Comparison of ENCODE assay signal across 14 cellular contexts in genomic region chr5:173582198-173583092, GRCh38. TPM values are rescaled to one million over a fixed set of nuclear protein-coding genes. Genes with fewer than 3 reads are reported as not detected.
DNase-seq lines count a peak whose midpoint lies in the region; ATAC-seq and TF ChIP-seq lines count a peak whose summit lies in the region.
"Had no signal": no experiment of that assay in that cellular context is flagged by ENCODE, and none has a peak within 500 bp of the region (broad histone marks: within the 10 kb centered on the region; RNA-seq: fewer than 3 reads in every experiment).

No MANE protein-coding gene starts in this region.

- peaks cover 12% of the 10 kb centered on the region for H3K36me3 Mint-ChIP-seq in chondrocyte (ENCODE audit: low read depth)
- peaks cover 26 to 42% of the 10 kb centered on the region in 2 donors for H3K36me3 Mint-ChIP-seq in stimulated activated naive B cell treated with anti-CD40 and anti-IgM and Interleukin-4, amounts not matched to agents 10 μg/mL and 1 μg/mL and 100 μg/mL, for 72 hours
- H3K36me3 Mint-ChIP-seq in HFFc6 (ENCODE audit: low read depth), result peaks cover 19% of the 10 kb centered on the region

- H3K9me3 ChIP-seq in right atrium auricular region, result peaks cover 0 to 8% of the 10 kb centered on the region in 2 donors

- no peak for DNase-seq in Right ventricle myocardium inferior (ENCODE audit: missing footprints)
- DNase-seq in right atrium auricular region (ENCODE audit: low spot score), result no peak
- DNase-seq in chondrocyte (ENCODE audit: low spot score), result no peak
- peak; percentile 67 for DNase-seq in left kidney (ENCODE audit: low read depth, low spot score)
- no peak for DNase-seq in stimulated activated naive B cell treated with anti-CD40 and anti-IgM and Interleukin-4, amounts not matched to agents 10 μg/mL and 1 μg/mL and 100 μg/mL, for 72 hours
- no peak for DNase-seq in DMS153 (lab: John Stamatoyannopoulos, UW)
- DNase-seq in HFFc6, result no peak
- DNase-seq in activated T-cell treated with anti-CD3 and anti-CD28 coated beads for 4 hours, result no peak
- DNase-seq: NCI-H187 treated with DMSO at 0.1 percent for 48 hours, NCI-H446 treated with DMSO at 0.1 percent for 48 hours had no signal

- no peaks in the 10 kb centered on the region for H3K27me3 Mint-ChIP-seq in chondrocyte (ENCODE audit: low read depth)
- H3K27me3 Mint-ChIP-seq in stimulated activated naive B cell treated with anti-CD40 and anti-IgM and Interleukin-4, amounts not matched to agents 10 μg/mL and 1 μg/mL and 100 μg/mL, for 72 hours, result peaks cover 28% of the 10 kb centered on the region in 2 donors
- H3K27me3 Mint-ChIP-seq in HFFc6 (ENCODE audit: insufficient read depth), result peaks cover 9% of the 10 kb centered on the region
- H3K27me3 Mint-ChIP-seq: T-helper 17 cell had no signal

- peak; percentile 60 for ATAC-seq in Right ventricle myocardium inferior
- ATAC-seq in stimulated activated naive B cell treated with anti-CD40 and anti-IgM and Interleukin-4, amounts not matched to agents 10 μg/mL and 1 μg/mL and 100 μg/mL, for 72 hours (replicated peaks), result no peak
- ATAC-seq: T-helper 17 cell had no signal

- no peaks in the 10 kb centered on the region for H3K36me3 ChIP-seq in right atrium auricular region
- H3K36me3 ChIP-seq: ascending aorta had no signal

- no peak overlapping the region for H3K4me3 Mint-ChIP-seq in chondrocyte (ENCODE audit: unreplicated experiment)
- no peak overlapping the region for H3K4me3 Mint-ChIP-seq in stimulated activated naive B cell treated with anti-CD40 and anti-IgM and Interleukin-4, amounts not matched to agents 10 μg/mL and 1 μg/mL and 100 μg/mL, for 72 hours
- no peak overlapping the region for H3K4me3 Mint-ChIP-seq in HFFc6
- H3K4me3 Mint-ChIP-seq: CD8-positive, alpha-beta T cell; T-helper 17 cell had no signal

- H3K4me1 Mint-ChIP-seq in chondrocyte (ENCODE audit: low read depth) (peaks cover 42% of the 10 kb centered on the region), HFFc6 (ENCODE audit: low read depth) (peaks cover 18% of the 10 kb centered on the region)
- H3K4me1 Mint-ChIP-seq in stimulated activated naive B cell treated with anti-CD40 and anti-IgM and Interleukin-4, amounts not matched to agents 10 μg/mL and 1 μg/mL and 100 μg/mL, for 72 hours, result no peaks in the 10 kb centered on the region
- H3K4me1 Mint-ChIP-seq: T-helper 17 cell had no signal

- peaks cover 22% of the 10 kb centered on the region for H3K9me3 Mint-ChIP-seq in chondrocyte (ENCODE audit: low read depth)
- H3K9me3 Mint-ChIP-seq in stimulated activated naive B cell treated with anti-CD40 and anti-IgM and Interleukin-4, amounts not matched to agents 10 μg/mL and 1 μg/mL and 100 μg/mL, for 72 hours, result peaks cover 22 to 29% of the 10 kb centered on the region in 2 donors
- peaks cover 32% of the 10 kb centered on the region for H3K9me3 Mint-ChIP-seq in HFFc6

- H3K4me3 ChIP-seq in right atrium auricular region, result no peak overlapping the region
- H3K4me3 ChIP-seq: ascending aorta had no signal

- H3K4me1 ChIP-seq in right atrium auricular region, result no peaks in the 10 kb centered on the region
- H3K4me1 ChIP-seq: ascending aorta had no signal

- no peak for TF ChIP-seq CTCF in right atrium auricular region (IDR thresholded peaks at IDR 0.05)
- no peak for TF ChIP-seq CTCF in chondrocyte (IDR thresholded peaks at IDR 0.05)
- no peak for TF ChIP-seq CTCF in HFFc6 (IDR thresholded peaks at IDR 0.05)

- peak overlapping the region; percentile 91 for H3K27ac Mint-ChIP-seq in chondrocyte (ENCODE audit: unreplicated experiment)
- peak overlapping the region; percentile 62 for H3K27ac Mint-ChIP-seq in stimulated activated naive B cell treated with anti-CD40 and anti-IgM and Interleukin-4, amounts not matched to agents 10 μg/mL and 1 μg/mL and 100 μg/mL, for 72 hours
- no peak overlapping the region for H3K27ac Mint-ChIP-seq in HFFc6
- H3K27ac Mint-ChIP-seq: CD8-positive, alpha-beta T cell; T-helper 17 cell had no signal

- no peaks in the 10 kb centered on the region for H3K27me3 ChIP-seq in right atrium auricular region
- H3K27me3 ChIP-seq: ascending aorta had no signal

- no peak overlapping the region for H3K27ac ChIP-seq in right atrium auricular region
- H3K27ac ChIP-seq: 22Rv1, ascending aorta had no signal

- intact Hi-C loops in Right ventricle myocardium inferior (cut with DNase I), result no loop called here

RNA-seq across cellular contexts. Expression of gene BOD1, which starts 34.0 kb away (rescaled TPM):
- total RNA-seq in Right ventricle myocardium inferior, result 46.4 TPM
- 10 to 100 TPM; 36.9 to 43.2 TPM for total RNA-seq in right atrium auricular region
- total RNA-seq in chondrocyte, result 62.0 to 71.6 TPM (median 70.9 TPM) in 3 replicates
- 10 to 100 TPM; 47.5 to 52.4 (median 50.9) TPM for total RNA-seq in HFFc6 (2021; fragmentation: NEBNext Ultra II Directional; extraction: Animal tissue kit (Norgen Biotek cat#: 25700))
